In the genomic region with DNA sequence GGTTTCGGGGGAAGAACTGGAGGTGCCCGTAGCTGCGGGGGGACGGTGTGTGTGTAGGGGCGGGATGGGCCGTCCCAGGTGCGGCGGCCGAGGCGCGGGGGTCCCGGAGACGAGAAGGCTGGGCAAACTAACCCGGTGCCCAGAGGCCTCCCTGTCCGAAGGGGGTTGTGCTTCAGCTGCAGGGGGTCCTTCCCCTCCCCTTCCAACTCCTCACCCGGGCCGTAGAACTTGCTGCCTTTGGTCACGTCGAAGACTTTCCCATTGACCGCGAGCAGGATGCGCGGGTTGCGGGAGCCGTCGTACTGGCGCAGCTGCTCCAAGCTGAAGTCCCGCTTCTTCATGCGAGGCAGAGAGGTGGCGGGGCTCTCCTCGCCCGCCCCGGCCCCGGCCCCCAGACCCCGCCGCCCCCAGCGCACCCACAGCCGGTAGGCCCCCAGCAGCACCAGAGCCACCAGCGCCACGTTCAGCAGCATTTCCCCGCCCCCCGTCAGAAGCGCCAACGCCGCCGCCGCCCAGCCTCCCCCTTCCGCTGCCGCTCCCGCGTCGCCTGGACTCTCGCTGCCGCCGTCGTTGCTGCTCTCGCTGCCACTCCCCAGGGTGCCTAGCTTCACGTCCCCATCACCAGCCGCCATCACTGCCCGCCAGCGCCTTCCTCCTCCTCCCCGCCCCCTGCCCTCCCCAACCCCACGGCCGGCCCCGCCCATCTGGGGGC, we compare ENCODE assay signal across 8 cellular contexts. TPM values are rescaled to one million over a fixed set of nuclear protein-coding genes. Genes with fewer than 3 reads are reported as not detected.
DNase-seq lines count a peak whose midpoint lies in the region; ATAC-seq and TF ChIP-seq lines count a peak whose summit lies in the region.

TSS of gene PGRMC2 (minus strand) at position 655 of the 712 bp plus-strand sequence. CDS start at position 632, 23 bp downstream.

- H3K9me3 Mint-ChIP-seq in T-helper 1 cell treated with Interleukin-12 subunit alpha and Interleukin-12 subunit beta and Interleukin-4 antibody, amounts not matched to agents 30 μg/mL and 1 μg/mL, for 36 hours: no peaks in the 10 kb centered on the region

- H3K4me1 ChIP-seq in mucosa of stomach (ENCODE audit: control insufficient read depth, insufficient read depth, low read length) (peaks cover 14% of the 10 kb centered on the region), upper lobe of right lung (peaks cover 20% of the 10 kb centered on the region)

- peaks cover 13% of the 10 kb centered on the region for H3K36me3 Mint-ChIP-seq in T-helper 1 cell treated with Interleukin-12 subunit alpha and Interleukin-12 subunit beta and Interleukin-4 antibody, amounts not matched to agents 30 μg/mL and 1 μg/mL, for 36 hours (ENCODE audit: low read depth)

- H3K4me3 Mint-ChIP-seq in T-helper 1 cell treated with Interleukin-12 subunit alpha and Interleukin-12 subunit beta and Interleukin-4 antibody, amounts not matched to agents 30 μg/mL and 1 μg/mL, for 36 hours: peak within 1 kb of the TSS; percentile 82

- peak; percentile 50 for TF ChIP-seq POLR2A in GM18526 (IDR thresholded peaks at IDR 0.05; ENCODE audit: extremely low read depth, insufficient read length)

- peak within 1 kb of the TSS; percentile 85 for H3K4me3 ChIP-seq in AG10803 (ENCODE audit: low read length)
- peak within 1 kb of the TSS; percentile 74 for H3K4me3 ChIP-seq in epithelial cell of esophagus (ENCODE audit: low read length)
- peak within 1 kb of the TSS; percentile 75 for H3K4me3 ChIP-seq in mucosa of stomach (ENCODE audit: low read length)
- peak within 1 kb of the TSS; percentile 88 for H3K4me3 ChIP-seq in upper lobe of right lung

- peak within 1 kb of the TSS; percentile 83 for H3K9ac ChIP-seq in mucosa of stomach (ENCODE audit: low read length)

- H3K4me1 Mint-ChIP-seq in T-helper 1 cell treated with Interleukin-12 subunit alpha and Interleukin-12 subunit beta and Interleukin-4 antibody, amounts not matched to agents 30 μg/mL and 1 μg/mL, for 36 hours (ENCODE audit: low read depth): peaks cover 32% of the 10 kb centered on the region

- ATAC-seq in HG03354 (IDR thresholded peaks at IDR 0.05; ENCODE audit: poor library complexity, severe bottlenecking, unreplicated experiment) (peak; percentile 4), upper lobe of right lung (no peak)

- peak; percentile 68 for DNase-seq in AG10803 (ENCODE audit: low read depth)
- no peak for DNase-seq in epithelial cell of esophagus (ENCODE audit: low read depth)
- no peak for DNase-seq in upper lobe of right lung
- no peak for DNase-seq in NCI-H510A treated with DMSO at 0.1 percent for 48 hours (lab: John Stamatoyannopoulos, UW)

- no peaks in the 10 kb centered on the region for H3K27me3 ChIP-seq in mucosa of stomach (ENCODE audit: control insufficient read depth, insufficient read depth, low read length)
- no peaks in the 10 kb centered on the region for H3K27me3 ChIP-seq in upper lobe of right lung

- H3K27me3 Mint-ChIP-seq in T-helper 1 cell treated with Interleukin-12 subunit alpha and Interleukin-12 subunit beta and Interleukin-4 antibody, amounts not matched to agents 30 μg/mL and 1 μg/mL, for 36 hours (ENCODE audit: low read depth): peaks cover 7% of the 10 kb centered on the region

- H3K36me3 ChIP-seq in mucosa of stomach (ENCODE audit: control insufficient read depth, insufficient read depth, low read length) (no peaks in the 10 kb centered on the region), upper lobe of right lung (no peaks in the 10 kb centered on the region)

- TF ChIP-seq CTCF in AG10803 (conservative IDR thresholded peaks at IDR 0.05; ENCODE audit: low read length) (no peak), epithelial cell of esophagus (IDR thresholded peaks at IDR 0.05; ENCODE audit: insufficient read depth, low read depth, low read length, missing control alignments) (no peak), upper lobe of right lung (IDR thresholded peaks at IDR 0.05) (no peak)

- H3K27ac Mint-ChIP-seq in T-helper 1 cell treated with Interleukin-12 subunit alpha and Interleukin-12 subunit beta and Interleukin-4 antibody, amounts not matched to agents 30 μg/mL and 1 μg/mL, for 36 hours: peak within 1 kb of the TSS; percentile 95

- H3K27ac ChIP-seq in upper lobe of right lung: peak within 1 kb of the TSS; percentile 95

- intact Hi-C loops in upper lobe of right lung (cut with DNase I): no loop called here

- H3K9me3 ChIP-seq in mucosa of stomach (ENCODE audit: control insufficient read depth, low read length) (no peaks in the 10 kb centered on the region), upper lobe of right lung (no peaks in the 10 kb centered on the region)

RNA-seq across cellular contexts. Expression of gene PGRMC2, which starts in this region (rescaled TPM):
- 63.0 TPM for total RNA-seq in upper lobe of right lung
